Comparison of ENCODE assay signal across 8 cellular contexts in the genomic region with DNA sequence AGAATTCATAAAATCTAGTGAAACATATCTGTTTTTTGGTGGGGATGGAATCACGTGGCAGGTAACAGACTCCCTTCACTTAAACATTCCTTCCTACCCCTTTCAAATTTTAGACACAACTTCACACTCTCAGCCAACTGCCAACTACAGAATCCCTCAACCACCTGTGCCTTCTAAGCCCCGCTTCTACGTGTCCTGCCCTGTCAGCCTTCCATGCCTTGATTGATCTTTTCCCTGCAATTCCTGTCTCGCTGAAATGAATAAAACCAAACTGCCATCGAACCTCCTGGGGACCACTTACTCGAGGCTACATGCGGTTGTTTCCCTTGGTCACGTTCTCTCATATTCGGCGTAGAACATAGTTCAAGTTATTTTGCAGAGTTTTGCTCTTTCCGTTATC. TPM values are rescaled to one million over a fixed set of nuclear protein-coding genes. Genes with fewer than 3 reads are reported as not detected.
A peak's percentile ranks its signal among the peaks of the same experiment; 100 is the strongest.
DNase-seq lines count a peak whose midpoint lies in the region; ATAC-seq and TF ChIP-seq lines count a peak whose summit lies in the region.

No MANE protein-coding gene starts in this region.

- no peak overlapping the region for H4K91ac ChIP-seq in IMR-90 (ENCODE audit: insufficient read depth, low read depth, low read length)

- POLR2A ChIA-PET in IMR-90 (lab: Charles Lee; ENCODE audit: unreplicated experiment): no interaction called here
- POLR2A ChIA-PET in naive thymus-derived CD8-positive, alpha-beta T cell (lab: Charles Lee): interaction anchor here (0.6 to 1.2 kb wide), 2 partner anchors 9 to 34 kb away, joined by 5 to 6 read pairs; no protein-coding TSS in a partner anchor

- H3K9me3 ChIP-seq in IMR-90 (ENCODE audit: control insufficient read depth, insufficient read depth, low read length): peaks cover 2% of the 10 kb centered on the region; the same call in 1 of the 2 replicates

- H3K27ac Mint-ChIP-seq in dendritic cell treated with granulocyte-macrophage colony-stimulating factor and Interleukin-4, amounts not matched to agents 40 ng/mL and 50 ng/mL, for 4 days: no peak overlapping the region
- peak overlapping the region in 8 of 10 donors; percentile 17 to 76 (median 48) for H3K27ac Mint-ChIP-seq in naive thymus-derived CD8-positive, alpha-beta T cell

- no TSS peak for BruUV-seq in IMR-90 (replicated peaks; lab: Mats Ljungman, UMichigan)

- H3K27me3 ChIP-seq in IMR-90 (ENCODE audit: control insufficient read depth, insufficient read depth, low read length): no peaks in the 10 kb centered on the region

- no peak overlapping the region for H2BK20ac ChIP-seq in IMR-90 (ENCODE audit: low read depth, low read length)

- no peaks in the 10 kb centered on the region for H3K9me1 ChIP-seq in IMR-90 (ENCODE audit: insufficient read depth, low read length)

- H4K8ac ChIP-seq in IMR-90 (ENCODE audit: low read depth in 2 of 2, low read length in 2 of 2): no peak overlapping the region; a peak in 1 of 4 replicates

- H2AFZ ChIP-seq in IMR-90 (replicated peaks; ENCODE audit: low read length, poor library complexity): peak overlapping the region; percentile 55

- H4K20me1 ChIP-seq in IMR-90 (ENCODE audit: insufficient read depth, low read length): peaks cover 4% of the 10 kb centered on the region; the same call in 1 of the 2 replicates

- peak overlapping the region; percentile 69 for H3K9ac ChIP-seq in IMR-90 (ENCODE audit: low read depth, low read length)

- H2BK15ac ChIP-seq in IMR-90 (ENCODE audit: low read depth, low read length): no peak overlapping the region

- H3K23ac ChIP-seq in IMR-90 (ENCODE audit: low read depth, low read length): peak overlapping the region; percentile 77; the same call in 1 of the 2 replicates

- no peak overlapping the region for H3K4ac ChIP-seq in IMR-90 (ENCODE audit: low read depth, low read length)

- H3K27me3 Mint-ChIP-seq in dendritic cell treated with granulocyte-macrophage colony-stimulating factor and Interleukin-4, amounts not matched to agents 40 ng/mL and 50 ng/mL, for 4 days: peaks cover 8% of the 10 kb centered on the region
- peaks cover 0 to 3% (median 0%) of the 10 kb centered on the region in 5 donors for H3K27me3 Mint-ChIP-seq in naive thymus-derived CD8-positive, alpha-beta T cell

- H2BK120ac ChIP-seq in IMR-90 (ENCODE audit: low read depth, low read length): no peak overlapping the region

- H3K27ac ChIP-seq in IMR-90 (ENCODE audit: insufficient read depth, low read length): 0 out of 2 replicates have a peak overlapping the region, but pooled peaks have one; percentile 11

- 11% methylated on average over 9 of the region's 11 CpGs; no CpG with 5 or more reads in 1 of the 2 experiments for WGBS in IMR-90 (ENCODE audit: extremely low coverage in 2 of 2, insufficient read length in 1 of 2), 2 experiments

- H3K4me1 ChIP-seq in IMR-90 (ENCODE audit: control insufficient read depth, insufficient read depth, low read length): peaks cover 3% of the 10 kb centered on the region

- in situ Hi-C loops in IMR-90 (cut with MboI; ENCODE audit: low sequenced_read_pairs): no loop called here

- H2AK5ac ChIP-seq in IMR-90 (ENCODE audit: low read depth, low read length): 0 out of 2 replicates have a peak overlapping the region, but pooled peaks have one; percentile 14

- H3K14ac ChIP-seq in IMR-90 (replicated peaks; ENCODE audit: low read depth, low read length): peak overlapping the region; percentile 70; the same call in 1 of the 2 replicates

- peak overlapping the region; percentile 100 for H3K4me2 ChIP-seq in IMR-90 (ENCODE audit: low read depth, low read length)

- H4K5ac ChIP-seq in IMR-90 (ENCODE audit: low read depth, low read length): no peak overlapping the region

- TF ChIP-seq CTCF in IMR-90 (conservative IDR thresholded peaks at IDR 0.05; ENCODE audit: low read depth, low read length): no peak

- DNase-seq in AG20443 (ENCODE audit: low spot score) (peak; percentile 9), IMR-90 (no peak), NCI-H1105 treated with DMSO at 0.1 percent for 48 hours (lab: John Stamatoyannopoulos, UW) (no peak), NCI-H526 (lab: John Stamatoyannopoulos, UW) (no peak), LoVo (ENCODE audit: low spot score) (no peak), NK-92 (lab: John Stamatoyannopoulos, UW; ENCODE audit: unreplicated experiment) (no peak)
- no peak for DNase-seq in naive thymus-derived CD8-positive, alpha-beta T cell

- H3K36me3 ChIP-seq in IMR-90 (ENCODE audit: control insufficient read depth, insufficient read depth, low read length): peaks cover 12% of the 10 kb centered on the region

- no peak overlapping the region for H2BK5ac ChIP-seq in IMR-90 (ENCODE audit: low read depth, low read length, poor library complexity, severe bottlenecking)

- no peak for TF ChIP-seq POLR2A in IMR-90 (IDR thresholded peaks at IDR 0.05; ENCODE audit: low read depth, low read length)

- dilution Hi-C loops in IMR-90 (cut with HindIII; ENCODE audit: low sequenced_read_pairs, unreplicated experiment): no loop called here

- CTCF ChIA-PET in IMR-90 (lab: Yijun Ruan, JAX): no interaction called here

- H3K79me1 ChIP-seq in IMR-90 (ENCODE audit: low read depth in 1 of 2, low read length in 2 of 2): peaks cover 13 to 35% of the 10 kb centered on the region in 2 experiments

- H2AK9ac ChIP-seq in IMR-90 (replicated peaks; ENCODE audit: low read depth, low read length, poor library complexity): peak overlapping the region; percentile 33

- H3K36me3 Mint-ChIP-seq in dendritic cell treated with granulocyte-macrophage colony-stimulating factor and Interleukin-4, amounts not matched to agents 40 ng/mL and 50 ng/mL, for 4 days (ENCODE audit: low read depth): peaks cover 14% of the 10 kb centered on the region
- peaks cover 4 to 12% (median 10%) of the 10 kb centered on the region in 3 donors for H3K36me3 Mint-ChIP-seq in naive thymus-derived CD8-positive, alpha-beta T cell

- H3K4me1 Mint-ChIP-seq in dendritic cell treated with granulocyte-macrophage colony-stimulating factor and Interleukin-4, amounts not matched to agents 40 ng/mL and 50 ng/mL, for 4 days (ENCODE audit: low read depth): peaks cover 11% of the 10 kb centered on the region
- peaks cover 8 to 26% (median 19%) of the 10 kb centered on the region in 4 donors for H3K4me1 Mint-ChIP-seq in naive thymus-derived CD8-positive, alpha-beta T cell

- H3K4me3 Mint-ChIP-seq in dendritic cell treated with granulocyte-macrophage colony-stimulating factor and Interleukin-4, amounts not matched to agents 40 ng/mL and 50 ng/mL, for 4 days: peak overlapping the region; percentile 88
- H3K4me3 Mint-ChIP-seq in naive thymus-derived CD8-positive, alpha-beta T cell: peak overlapping the region; percentile 68 to 91 (median 84)

- no peak overlapping the region for H3K18ac ChIP-seq in IMR-90 (ENCODE audit: low read depth, low read length)

- TF ChIP-seq RAD21 in IMR-90 (IDR thresholded peaks at IDR 0.05; ENCODE audit: low read length): no peak

- no peak for ATAC-seq in IMR-90 (ENCODE audit: low read depth)
- peak; percentile 31 for ATAC-seq in naive thymus-derived CD8-positive, alpha-beta T cell

- peak overlapping the region; percentile 62 for H3K4me3 ChIP-seq in IMR-90 (ENCODE audit: insufficient read depth, low read depth, low read length)

- H3K56ac ChIP-seq in IMR-90 (ENCODE audit: extremely low read depth, insufficient read depth, low read length): no peak overlapping the region

- intact Hi-C loops in IMR-90 (cut with micrococcal nuclease): loop anchor here (5.0 kb wide), 1 partner anchor 212 kb away; the partner anchor contains the start of gene ZNF442
- intact Hi-C loops in dendritic cell treated with granulocyte-macrophage colony-stimulating factor and Interleukin-4, amounts not matched to agents 40 ng/mL and 50 ng/mL, for 4 days (cut with micrococcal nuclease): no loop called here

- H3K9me3 Mint-ChIP-seq in dendritic cell treated with granulocyte-macrophage colony-stimulating factor and Interleukin-4, amounts not matched to agents 40 ng/mL and 50 ng/mL, for 4 days: peaks cover 5% of the 10 kb centered on the region
- peaks cover 0 to 2% (median 0%) of the 10 kb centered on the region in 9 donors for H3K9me3 Mint-ChIP-seq in naive thymus-derived CD8-positive, alpha-beta T cell

TF ChIP-seq in IMR-90, 13 proteins besides CTCF, POLR2A, EP300 and RAD21 (continues in another document):
- TF ChIP-seq RFX5 (IDR thresholded peaks at IDR 0.05; ENCODE audit: low read depth, low read length) (no peak), USF2 (IDR thresholded peaks at IDR 0.05; ENCODE audit: low read depth, low read length) (no peak)

RNA-seq across cellular contexts. Expression of gene ZNF625, which starts 1.2 kb away (rescaled TPM):
- 14.4 and 16.7 TPM in 2 replicates for total RNA-seq in IMR-90 (2012; rRNA removed)
- 1.8 and 2.5 TPM in 2 replicates for polyA plus RNA-seq in IMR-90 (2012; rRNA removed)
- polyA plus RNA-seq in IMR-90 (2012; cell fraction: cytosol; rRNA removed): 0.47 and 1.0 TPM in 2 replicates
- 0.49 and 5.0 TPM in 2 replicates for polyA plus RNA-seq in IMR-90 (2012; cell fraction: nucleus; rRNA removed; ENCODE audit: low replicate concordance)
- total RNA-seq in naive thymus-derived CD8-positive, alpha-beta T cell: 1 to 10 TPM; 4.4 to 5.5 TPM
- under 1 TPM; 0.52 to 0.82 (median 0.77) TPM for polyA plus RNA-seq in naive thymus-derived CD8-positive, alpha-beta T cell

RNA-seq across cellular contexts. Expression of gene ZNF136, which starts 7.6 kb away (rescaled TPM):
- 6.8 and 9.4 TPM in 2 replicates for total RNA-seq in IMR-90 (2012; rRNA removed)
- polyA plus RNA-seq in IMR-90 (2012; rRNA removed): 1.4 and 1.9 TPM in 2 replicates
- polyA plus RNA-seq in IMR-90 (2012; cell fraction: cytosol; rRNA removed): 0.30 and 0.36 TPM in 2 replicates
- polyA plus RNA-seq in IMR-90 (2012; cell fraction: nucleus; rRNA removed; ENCODE audit: low replicate concordance): 0.27 and 4.1 TPM in 2 replicates
- total RNA-seq in naive thymus-derived CD8-positive, alpha-beta T cell: 10 to 100 TPM; 29.1 to 32.4 TPM
- 10 to 100 TPM; 17.8 to 22.6 (median 19.9) TPM for polyA plus RNA-seq in naive thymus-derived CD8-positive, alpha-beta T cell

RNA-seq across cellular contexts. Expression of gene ZNF20, which starts 15.2 kb away (rescaled TPM):
- total RNA-seq in IMR-90 (2012; rRNA removed): 7.8 and 7.9 TPM in 2 replicates
- 1.8 and 2.1 TPM in 2 replicates for polyA plus RNA-seq in IMR-90 (2012; rRNA removed)
- 0.41 and 0.71 TPM in 2 replicates for polyA plus RNA-seq in IMR-90 (2012; cell fraction: cytosol; rRNA removed)
- polyA plus RNA-seq in IMR-90 (2012; cell fraction: nucleus; rRNA removed; ENCODE audit: low replicate concordance): 1.1 and 2.3 TPM in 2 replicates
- 1 to 10 TPM; 7.4 to 8.2 TPM for total RNA-seq in naive thymus-derived CD8-positive, alpha-beta T cell
- polyA plus RNA-seq in naive thymus-derived CD8-positive, alpha-beta T cell: 1 to 10 TPM in 2 of 3 donors, under 1 TPM in 1; 0.88 to 2.7 (median 1.9) TPM
